Comparison of ENCODE assay signal across 15 cellular contexts in the genomic region with DNA sequence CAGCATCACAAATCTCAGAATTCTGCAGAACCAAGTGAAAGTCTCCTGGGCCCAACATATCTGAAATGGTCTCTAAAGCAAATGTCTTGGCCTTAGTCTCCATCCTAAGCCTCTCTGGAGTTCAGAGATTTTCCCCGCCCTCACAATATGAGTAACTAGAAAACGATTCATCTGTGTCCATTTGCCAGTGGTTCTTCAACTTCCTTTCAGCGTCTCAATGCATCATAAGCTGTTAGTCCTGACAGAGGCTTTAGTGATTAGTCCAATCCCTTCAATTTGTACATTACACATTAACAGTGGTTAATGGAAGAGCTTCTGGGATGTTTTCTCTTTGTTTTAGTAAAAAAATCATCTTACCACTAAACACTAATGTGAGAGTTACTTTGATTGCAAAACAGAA. TPM values are rescaled to one million over a fixed set of nuclear protein-coding genes. Genes with fewer than 3 reads are reported as not detected.
DNase-seq lines count a peak whose midpoint lies in the region; ATAC-seq, FAIRE-seq and TF ChIP-seq lines count a peak whose summit lies in the region.
"Had no signal": no experiment of that assay in that cellular context is flagged by ENCODE, and none has a peak within 500 bp of the region (broad histone marks: within the 10 kb centered on the region; RNA-seq: fewer than 3 reads in every experiment).

No MANE protein-coding gene starts in this region.

- TF ChIP-seq CTCF in HFFc6 (IDR thresholded peaks at IDR 0.05) (no peak), astrocyte (IDR thresholded peaks at IDR 0.05; ENCODE audit: insufficient read depth, low read depth, low read length) (no peak)

- H3K79me2 ChIP-seq in astrocyte (ENCODE audit: insufficient read depth, low read length): no peaks in the 10 kb centered on the region

- H3K9me3 Mint-ChIP-seq in HFFc6: no peaks in the 10 kb centered on the region
- H3K9me3 Mint-ChIP-seq in astrocyte (ENCODE audit: unreplicated experiment): no peaks in the 10 kb centered on the region
- H3K9me3 Mint-ChIP-seq: activated T-cell treated with anti-CD3 and anti-CD28 coated beads, Interleukin-2, amount 50 U/mL, for 24 hours had no signal

- no peak for FAIRE-seq in astrocyte (lab: Jason Lieb, UNC)

- H3K9ac ChIP-seq in astrocyte (ENCODE audit: low read length): peak overlapping the region; percentile 31

- peak overlapping the region; percentile 19; the same call in 1 of the 2 replicates for H3K4me3 Mint-ChIP-seq in HFFc6
- H3K4me3 Mint-ChIP-seq in astrocyte (ENCODE audit: unreplicated experiment): no peak overlapping the region
- H3K4me3 Mint-ChIP-seq: activated CD4-positive, alpha-beta T cell treated with anti-CD3 and anti-CD28 coated beads for 36 hours; activated T-cell treated with anti-CD3 and anti-CD28 coated beads, Interleukin-2, amount 50 U/mL, for 24 hours had no signal

- H3K4me2 ChIP-seq in astrocyte (ENCODE audit: low read length): peak overlapping the region; percentile 3

- H3K4me1 ChIP-seq in astrocyte (ENCODE audit: insufficient read depth, low read length): peaks cover 9% of the 10 kb centered on the region

- no peak overlapping the region for H2AFZ ChIP-seq in astrocyte (ENCODE audit: low read depth, low read length)

- no peaks in the 10 kb centered on the region for H4K20me1 ChIP-seq in astrocyte (ENCODE audit: insufficient read depth, low read length)

- no peaks in the 10 kb centered on the region for H3K27me3 ChIP-seq in astrocyte (ENCODE audit: insufficient read depth, low read length)
- H3K27me3 ChIP-seq: right atrium auricular region had no signal

- H3K27ac Mint-ChIP-seq in HFFc6 (peak overlapping the region; percentile 86), astrocyte (ENCODE audit: unreplicated experiment) (no peak overlapping the region)
- H3K27ac Mint-ChIP-seq: activated CD4-positive, alpha-beta T cell treated with anti-CD3 and anti-CD28 coated beads for 36 hours; activated T-cell treated with anti-CD3 and anti-CD28 coated beads, Interleukin-2, amount 50 U/mL, for 24 hours had no signal

- H3K4me3 ChIP-seq in astrocyte (ENCODE audit: insufficient read depth, low read depth, low read length): no peak overlapping the region
- H3K4me3 ChIP-seq: right atrium auricular region had no signal

- H3K4me1 Mint-ChIP-seq in HFFc6 (ENCODE audit: low read depth) (peaks cover 27% of the 10 kb centered on the region), astrocyte (ENCODE audit: low read depth, unreplicated experiment) (peaks cover 19% of the 10 kb centered on the region)
- H3K4me1 Mint-ChIP-seq: activated CD4-positive, alpha-beta T cell treated with anti-CD3 and anti-CD28 coated beads for 36 hours had no signal

- no peak for ATAC-seq in GM21528 (IDR thresholded peaks at IDR 0.05; ENCODE audit: low FRiP score, unreplicated experiment)
- ATAC-seq: activated CD4-positive, alpha-beta T cell treated with anti-CD3 and anti-CD28 coated beads for 36 hours; stimulated activated naive CD8-positive, alpha-beta T cell treated with anti-CD3 and anti-CD28 coated beads, Interleukin-15, Interleukin-2, amounts not matched to agents 100 U/mL and 50 U/mL, for 24 hours had no signal

- H3K36me3 Mint-ChIP-seq in HFFc6 (ENCODE audit: low read depth) (no peaks in the 10 kb centered on the region), astrocyte (ENCODE audit: low read depth, unreplicated experiment) (peaks cover 8% of the 10 kb centered on the region)

- no peaks in the 10 kb centered on the region for H3K9me3 ChIP-seq in astrocyte (ENCODE audit: insufficient read depth, low read depth, low read length)
- H3K9me3 ChIP-seq: right atrium auricular region had no signal

- no peak overlapping the region for H3K27ac ChIP-seq in astrocyte (ENCODE audit: low read depth, low read length)
- H3K27ac ChIP-seq: epithelial cell of prostate, right atrium auricular region had no signal

- no peaks in the 10 kb centered on the region; the same call in 1 of the 2 replicates for H3K27me3 Mint-ChIP-seq in HFFc6 (ENCODE audit: insufficient read depth)
- H3K27me3 Mint-ChIP-seq in astrocyte (ENCODE audit: low read depth, unreplicated experiment): peaks cover 2% of the 10 kb centered on the region
- H3K27me3 Mint-ChIP-seq: activated CD4-positive, alpha-beta T cell treated with anti-CD3 and anti-CD28 coated beads for 36 hours; activated T-cell treated with anti-CD3 and anti-CD28 coated beads, Interleukin-2, amount 50 U/mL, for 24 hours had no signal

- peak; percentile 84 for DNase-seq in AG08395 (ENCODE audit: low spot score)
- peak; percentile 75 for DNase-seq in HFFc6
- DNase-seq in astrocyte (ENCODE audit: low read depth): peak; percentile 69
- peak; percentile 52 for DNase-seq in glomerular visceral epithelial cell (ENCODE audit: extremely low spot score)
- DNase-seq in NCI-H1417 (lab: John Stamatoyannopoulos, UW): no peak
- DNase-seq in activated CD4-positive, alpha-beta T cell treated with anti-CD3 and anti-CD28 coated beads, Interleukin-2, amount 50 U/mL, for 1 hour: no peak
- no peak for DNase-seq in NCI-H2107 treated with DMSO at 0.1 percent for 48 hours (lab: John Stamatoyannopoulos, UW; ENCODE audit: unreplicated experiment)
- DNase-seq: activated CD4-positive, alpha-beta T cell treated with anti-CD3 and anti-CD28 coated beads for 36 hours; activated T-cell treated with anti-CD3 and anti-CD28 coated beads, Interleukin-2, amount 50 U/mL, for 24 hours; aorta; NCI-H2171; stimulated activated naive CD8-positive, alpha-beta T cell treated with anti-CD3 and anti-CD28 coated beads, Interleukin-15, Interleukin-2, amounts not matched to agents 100 U/mL and 50 U/mL, for 24 hours had no signal

- no peaks in the 10 kb centered on the region for H3K36me3 ChIP-seq in astrocyte (ENCODE audit: insufficient read depth, low read length)

RNA-seq across cellular contexts. Expression of a gene that starts 17.4 kb away (rescaled TPM):
- total RNA-seq in HFFc6 (2021; fragmentation: NEBNext Ultra II Directional; extraction: Animal tissue kit (Norgen Biotek cat#: 25700)): 10 to 100 TPM; 69.1 to 89.9 (median 78.8) TPM
- total RNA-seq in astrocyte: 134 and 178 TPM in 2 replicates

RNA-seq across cellular contexts. Expression of a gene that starts 17.9 kb away (rescaled TPM):
- total RNA-seq in HFFc6 (2021; fragmentation: NEBNext Ultra II Directional; extraction: Animal tissue kit (Norgen Biotek cat#: 25700)): 10 to 100 TPM; 27.7 to 39.4 (median 30.5) TPM
- 21.2 and 23.6 TPM in 2 replicates for total RNA-seq in astrocyte

RNA-seq across cellular contexts. Expression of a gene that starts 49.7 kb away (rescaled TPM):
- not detected for total RNA-seq in HFFc6 (2021; fragmentation: NEBNext Ultra II Directional; extraction: Animal tissue kit (Norgen Biotek cat#: 25700))
- total RNA-seq in astrocyte: not detected in 2 replicates
- total RNA-seq: activated CD4-positive, alpha-beta T cell treated with anti-CD3 and anti-CD28 coated beads for 36 hours had no signal

Comparison
In these comparisons a context has a peak if more than half of its experiments do, and no peak if none do; other contexts are left out.
1. DNase-seq: peak in AG08395 (single experiment), HFFc6 (single experiment), astrocyte (single experiment) and glomerular visceral epithelial cell (single experiment); none in NCI-H1417 (0 of 3), activated CD4-positive, alpha-beta T cell treated with anti-CD3 and anti-CD28 coated beads, Interleukin-2, amount 50 U/mL, for 1 hour (single experiment) and NCI-H2107 treated with DMSO at 0.1 percent for 48 hours (single experiment).